7 cellular contexts compared by ENCODE assay signal in genomic region chr11:10322830-10323792, GRCh38. TPM values are rescaled to one million over a fixed set of nuclear protein-coding genes. Genes with fewer than 3 reads are reported as not detected.
A peak's percentile ranks its signal among the peaks of the same experiment; 100 is the strongest.
DNase-seq lines count a peak whose midpoint lies in the region; ATAC-seq and TF ChIP-seq lines count a peak whose summit lies in the region.

No MANE protein-coding gene starts in this region.

- peaks cover 16% of the 10 kb centered on the region for H3K27me3 Mint-ChIP-seq in activated naive CD8-positive, alpha-beta T cell treated with anti-CD3 and anti-CD28 coated beads, Interleukin-2, amount 10 ng/mL, durations not matched to agents 7 days and 5 days

- ATAC-seq in activated naive CD8-positive, alpha-beta T cell treated with anti-CD3 and anti-CD28 coated beads, Interleukin-2, amount 10 ng/mL, durations not matched to agents 7 days and 5 days (ENCODE audit: low read depth) = peak; percentile 76
- peak; percentile 30 to 68 for ATAC-seq in left cardiac atrium
- ATAC-seq in sciatic nerve = peak; percentile 68
- ATAC-seq in HG03039 (IDR thresholded peaks at IDR 0.05; ENCODE audit: unreplicated experiment) = no peak

- TF ChIP-seq RAD21 in Ishikawa (IDR thresholded peaks at IDR 0.05; ENCODE audit: low read depth) = peak; percentile 68

- POLR2A ChIA-PET in activated naive CD8-positive, alpha-beta T cell treated with anti-CD3 and anti-CD28 coated beads, Interleukin-2, amount 10 ng/mL, durations not matched to agents 7 days and 5 days (lab: Charles Lee) = interaction anchor here (1.5 kb wide), 1 partner anchor 486 kb away, joined by 3 read pairs; the partner anchor contains the start of gene EIF4G2

- H3K36me3 Mint-ChIP-seq in activated naive CD8-positive, alpha-beta T cell treated with anti-CD3 and anti-CD28 coated beads, Interleukin-2, amount 10 ng/mL, durations not matched to agents 7 days and 5 days = no peaks in the 10 kb centered on the region

- H3K4me3 Mint-ChIP-seq in activated naive CD8-positive, alpha-beta T cell treated with anti-CD3 and anti-CD28 coated beads, Interleukin-2, amount 10 ng/mL, durations not matched to agents 7 days and 5 days = peak overlapping the region; percentile 49

- no peaks in the 10 kb centered on the region for H3K9me3 Mint-ChIP-seq in activated naive CD8-positive, alpha-beta T cell treated with anti-CD3 and anti-CD28 coated beads, Interleukin-2, amount 10 ng/mL, durations not matched to agents 7 days and 5 days

- TF ChIP-seq CTCF in GM10266 (IDR thresholded peaks at IDR 0.05; ENCODE audit: control insufficient read depth, insufficient read depth, low read depth, missing control alignments) = peak; percentile 22

- no peak for TF ChIP-seq EP300 in Ishikawa (IDR thresholded peaks at IDR 0.05; ENCODE audit: borderline replicate concordance)

- intact Hi-C loops in left cardiac atrium (cut with DNase I) (loop anchor here (1.0 to 10.0 kb wide), 4 partner anchors 348 to 566 kb away; no protein-coding TSS in a partner anchor), sciatic nerve (cut with DNase I) (no loop called here)

- DNase-seq in GM10266 (ENCODE audit: extremely low spot score) (peak; percentile 33), RPMI8226 (peak; percentile 57), left cardiac atrium (peak; percentile 58), sciatic nerve (ENCODE audit: low spot score) (peak; percentile 71)
- peak; percentile 39 for DNase-seq in activated naive CD8-positive, alpha-beta T cell treated with anti-CD3 and anti-CD28 coated beads, Interleukin-2, amount 10 ng/mL, durations not matched to agents 7 days and 5 days

- peaks cover 6% of the 10 kb centered on the region for H3K4me1 Mint-ChIP-seq in activated naive CD8-positive, alpha-beta T cell treated with anti-CD3 and anti-CD28 coated beads, Interleukin-2, amount 10 ng/mL, durations not matched to agents 7 days and 5 days

- H3K27ac Mint-ChIP-seq in activated naive CD8-positive, alpha-beta T cell treated with anti-CD3 and anti-CD28 coated beads, Interleukin-2, amount 10 ng/mL, durations not matched to agents 7 days and 5 days = peak overlapping the region; percentile 73

TF ChIP-seq in Ishikawa, 13 proteins besides CTCF, POLR2A, EP300 and RAD21:
- no peak for TF ChIP-seq TAF1 (IDR thresholded peaks at IDR 0.05; ENCODE audit: low read depth)
- TF ChIP-seq CREB1 (IDR thresholded peaks at IDR 0.05; ENCODE audit: low read depth) = no peak
- no peak for TF ChIP-seq EGR1 (IDR thresholded peaks at IDR 0.05)
- no peak for TF ChIP-seq USF1 (IDR thresholded peaks at IDR 0.05)
- TF ChIP-seq CEBPB (IDR thresholded peaks at IDR 0.05) = no peak
- TF ChIP-seq YY1 (IDR thresholded peaks at IDR 0.05; ENCODE audit: low read depth) = no peak
- TF ChIP-seq TCF12 (IDR thresholded peaks at IDR 0.05; ENCODE audit: low read depth) = no peak
- TF ChIP-seq NFIC (IDR thresholded peaks at IDR 0.05) = no peak
- TF ChIP-seq FOXM1 (IDR thresholded peaks at IDR 0.05; ENCODE audit: borderline replicate concordance, low read depth) = no peak
- no peak for TF ChIP-seq ZBTB7A (IDR thresholded peaks at IDR 0.05; ENCODE audit: low read depth)
- no peak for TF ChIP-seq REST (IDR thresholded peaks at IDR 0.05; ENCODE audit: low read depth)
- no peak for TF ChIP-seq TEAD4 (IDR thresholded peaks at IDR 0.05)
- TF ChIP-seq MAX (IDR thresholded peaks at IDR 0.05) = no peak

RNA-seq across cellular contexts. Expression of gene ADM, which starts 18.2 kb away (rescaled TPM):
- 1 to 10 TPM; 1.5 to 2.3 TPM for total RNA-seq in activated naive CD8-positive, alpha-beta T cell treated with anti-CD3 and anti-CD28 coated beads, Interleukin-2, amount 10 ng/mL, durations not matched to agents 7 days and 5 days
- 10 to 100 TPM; 20.8 to 21.9 TPM for total RNA-seq in left cardiac atrium
- 92.4 TPM for total RNA-seq in sciatic nerve

RNA-seq across cellular contexts. Expression of gene SBF2, which starts 29.1 kb away (rescaled TPM):
- 10 to 100 TPM; 15.8 to 18.6 TPM for total RNA-seq in activated naive CD8-positive, alpha-beta T cell treated with anti-CD3 and anti-CD28 coated beads, Interleukin-2, amount 10 ng/mL, durations not matched to agents 7 days and 5 days
- total RNA-seq in left cardiac atrium = 10 to 100 TPM; 18.5 to 25.8 TPM
- total RNA-seq in sciatic nerve = 141 TPM

Comparison
In these comparisons a context has a peak if more than half of its experiments do, and no peak if none do; other contexts are left out.
1. RNA of gene ADM, which starts 18.2 kb away (total RNA-seq): 92.4 TPM in sciatic nerve (single experiment) and 20.8 to 21.9 TPM in left cardiac atrium; 1.5 to 2.3 TPM in activated naive CD8-positive, alpha-beta T cell treated with anti-CD3 and anti-CD28 coated beads, Interleukin-2, amount 10 ng/mL, durations not matched to agents 7 days and 5 days; every median in the first group is over 4 times any median in the second.
2. Peak in every context shown above with its lines, with median percentiles within 50 percentile points of each other: DNase-seq.